20 cellular contexts compared by ENCODE assay signal in the genomic region with DNA sequence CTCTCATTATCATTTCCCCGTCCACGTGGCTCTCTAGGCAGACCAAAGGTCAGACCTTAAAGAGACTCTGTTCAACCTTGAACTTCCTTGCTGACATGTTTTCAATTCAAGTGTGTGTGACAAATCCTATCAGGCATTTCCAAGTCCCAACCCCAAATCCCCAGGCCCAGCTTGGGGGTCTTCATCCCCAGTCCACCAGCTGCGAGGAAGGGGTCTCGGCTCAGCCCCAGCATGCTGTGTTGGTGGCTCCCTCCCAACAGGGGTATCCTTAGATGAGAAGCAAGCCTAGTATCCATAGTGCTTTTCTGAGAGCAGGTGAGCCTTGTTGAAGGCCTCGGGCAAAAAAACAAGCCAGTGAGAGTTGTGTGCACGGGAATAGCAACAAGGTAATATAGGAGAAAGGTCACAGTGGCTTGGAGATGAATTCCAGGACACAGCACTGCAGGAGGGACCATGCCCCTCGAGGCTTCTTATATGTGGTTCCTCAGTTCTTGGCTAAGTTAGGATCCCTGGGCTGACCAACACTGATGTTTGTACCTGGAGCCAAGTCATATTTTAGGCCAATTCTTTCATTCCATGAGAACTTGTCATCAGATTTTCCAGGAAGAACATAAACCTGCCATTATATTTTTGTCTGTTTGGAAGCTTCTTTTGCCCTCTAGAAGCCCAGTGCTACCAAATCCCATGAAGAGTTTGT.
DNase-seq lines count a peak whose midpoint lies in the region; ATAC-seq and TF ChIP-seq lines count a peak whose summit lies in the region.
"Had no signal": no experiment of that assay in that cellular context is flagged by ENCODE, and none has a peak within 500 bp of the region (broad histone marks: within the 10 kb centered on the region; RNA-seq: fewer than 3 reads in every experiment).

No MANE protein-coding gene starts in this region.

- in situ Hi-C loops in astrocyte of the cerebellum (cut with HindIII; ENCODE audit: low sequenced_read_pairs) = no loop called here

- H3K4me3 Mint-ChIP-seq in activated CD4-positive, alpha-beta T cell treated with anti-CD3 and anti-CD28 coated beads, Interleukin-2, amount 10 ng/mL, durations not matched to agents 24 days and 14 days = no peak overlapping the region
- H3K4me3 Mint-ChIP-seq in activated CD4-positive, alpha-beta T cell treated with anti-CD3 and anti-CD28 coated beads, Interleukin-2, amount 10 ng/mL, durations not matched to agents 7 days and 5 days = no peak overlapping the region
- no peak overlapping the region for H3K4me3 Mint-ChIP-seq in CD8-positive, alpha-beta memory T cell
- H3K4me3 Mint-ChIP-seq: activated B cell treated with CpG ODN at 0.5 μM for 24 hours; activated naive CD4-positive, alpha-beta T cell treated with anti-CD3 and anti-CD28 coated beads for 36 hours; immature natural killer cell had no signal

- no peaks in the 10 kb centered on the region for H3K36me3 Mint-ChIP-seq in activated CD4-positive, alpha-beta T cell treated with anti-CD3 and anti-CD28 coated beads, Interleukin-2, amount 10 ng/mL, durations not matched to agents 24 days and 14 days (ENCODE audit: low read depth)
- no peaks in the 10 kb centered on the region for H3K36me3 Mint-ChIP-seq in activated CD4-positive, alpha-beta T cell treated with anti-CD3 and anti-CD28 coated beads, Interleukin-2, amount 10 ng/mL, durations not matched to agents 7 days and 5 days (ENCODE audit: low read depth)
- H3K36me3 Mint-ChIP-seq in CD8-positive, alpha-beta memory T cell = no peaks in the 10 kb centered on the region
- H3K36me3 Mint-ChIP-seq: immature natural killer cell had no signal

- ATAC-seq in GM21576 (IDR thresholded peaks at IDR 0.05; ENCODE audit: unreplicated experiment) = no peak

- no peaks in the 10 kb centered on the region for H3K9me3 Mint-ChIP-seq in activated CD4-positive, alpha-beta T cell treated with anti-CD3 and anti-CD28 coated beads, Interleukin-2, amount 10 ng/mL, durations not matched to agents 24 days and 14 days
- peaks cover 2% of the 10 kb centered on the region for H3K9me3 Mint-ChIP-seq in activated CD4-positive, alpha-beta T cell treated with anti-CD3 and anti-CD28 coated beads, Interleukin-2, amount 10 ng/mL, durations not matched to agents 7 days and 5 days
- peaks cover 0 to 2% (median 0%) of the 10 kb centered on the region in 5 donors for H3K9me3 Mint-ChIP-seq in CD8-positive, alpha-beta memory T cell
- H3K9me3 Mint-ChIP-seq: activated B cell treated with CpG ODN at 0.5 μM for 24 hours; activated naive CD4-positive, alpha-beta T cell treated with anti-CD3 and anti-CD28 coated beads for 36 hours; immature natural killer cell had no signal

- H3K27me3 ChIP-seq in vagina = no peaks in the 10 kb centered on the region
- no peaks in the 10 kb centered on the region for H3K27me3 ChIP-seq in CD8-positive, alpha-beta memory T cell (ENCODE audit: insufficient read depth, low read length, poor library complexity, severe bottlenecking)
- H3K27me3 ChIP-seq: ovary had no signal

- no peak overlapping the region for H3K4me3 ChIP-seq in astrocyte of the cerebellum (ENCODE audit: low read depth, low read length)
- no peak overlapping the region for H3K4me3 ChIP-seq in vagina
- no peak overlapping the region for H3K4me3 ChIP-seq in CD8-positive, alpha-beta memory T cell (ENCODE audit: low read length)
- H3K4me3 ChIP-seq: ovary had no signal

- H3K36me3 ChIP-seq in vagina = no peaks in the 10 kb centered on the region
- no peaks in the 10 kb centered on the region for H3K36me3 ChIP-seq in CD8-positive, alpha-beta memory T cell (ENCODE audit: insufficient read depth, low read length)
- H3K36me3 ChIP-seq: ovary had no signal

- peak; percentile 41 for DNase-seq in activated CD4-positive, alpha-beta T cell treated with anti-CD3 and anti-CD28 coated beads, Interleukin-2, amount 10 ng/mL, durations not matched to agents 24 days and 14 days
- DNase-seq in activated CD4-positive, alpha-beta T cell treated with anti-CD3 and anti-CD28 coated beads, Interleukin-2, amount 10 ng/mL, durations not matched to agents 7 days and 5 days = no peak
- peak; percentile 86 for DNase-seq in astrocyte of the cerebellum (ENCODE audit: low read depth)
- DNase-seq in kidney tubule cell (ENCODE audit: low spot score) = peak; percentile 60
- peak in 1 of 2 donors; percentile 85 for DNase-seq in vagina (ENCODE audit: extremely low spot score in 2 of 2)
- DNase-seq in NCI-H187 treated with DMSO at 0.1 percent for 48 hours (lab: John Stamatoyannopoulos, UW) = no peak
- DNase-seq in CD8-positive, alpha-beta memory T cell = no peak
- DNase-seq: activated B cell treated with CpG ODN at 0.5 μM for 24 hours; activated naive CD4-positive, alpha-beta T cell treated with anti-CD3 and anti-CD28 coated beads for 36 hours; effector memory CD4-positive, alpha-beta T cell; immature natural killer cell; KBM-7; midbrain; NCI-H146; NCI-H510A treated with DMSO at 0.1 percent for 48 hours; ovary; stimulated activated CD4-positive, alpha-beta T cell treated with anti-CD3 and anti-CD28 coated beads, Interleukin-15, amount 100 ng/mL, for 24 hours; SW 1271 had no signal

- H3K27ac ChIP-seq in vagina = peak overlapping the region; percentile 53
- no peak overlapping the region for H3K27ac ChIP-seq in CD8-positive, alpha-beta memory T cell (ENCODE audit: low read depth, low read length)
- H3K27ac ChIP-seq: 22Rv1, ovary had no signal

- H3K4me1 ChIP-seq in vagina = peaks cover 16% of the 10 kb centered on the region
- H3K4me1 ChIP-seq in CD8-positive, alpha-beta memory T cell (ENCODE audit: insufficient read depth, low read length) = no peaks in the 10 kb centered on the region

- no peaks in the 10 kb centered on the region for H3K4me1 Mint-ChIP-seq in activated CD4-positive, alpha-beta T cell treated with anti-CD3 and anti-CD28 coated beads, Interleukin-2, amount 10 ng/mL, durations not matched to agents 24 days and 14 days
- H3K4me1 Mint-ChIP-seq in activated CD4-positive, alpha-beta T cell treated with anti-CD3 and anti-CD28 coated beads, Interleukin-2, amount 10 ng/mL, durations not matched to agents 7 days and 5 days = no peaks in the 10 kb centered on the region
- H3K4me1 Mint-ChIP-seq in CD8-positive, alpha-beta memory T cell = no peaks in the 10 kb centered on the region
- H3K4me1 Mint-ChIP-seq: activated B cell treated with CpG ODN at 0.5 μM for 24 hours, immature natural killer cell had no signal

- no peaks in the 10 kb centered on the region for H3K27me3 Mint-ChIP-seq in activated CD4-positive, alpha-beta T cell treated with anti-CD3 and anti-CD28 coated beads, Interleukin-2, amount 10 ng/mL, durations not matched to agents 24 days and 14 days
- H3K27me3 Mint-ChIP-seq in activated CD4-positive, alpha-beta T cell treated with anti-CD3 and anti-CD28 coated beads, Interleukin-2, amount 10 ng/mL, durations not matched to agents 7 days and 5 days = no peaks in the 10 kb centered on the region
- H3K27me3 Mint-ChIP-seq in CD8-positive, alpha-beta memory T cell = peaks cover 0 to 9% of the 10 kb centered on the region in 2 donors

- intact Hi-C loops in activated CD4-positive, alpha-beta T cell treated with anti-CD3 and anti-CD28 coated beads, Interleukin-2, amount 10 ng/mL, durations not matched to agents 24 days and 14 days (cut with micrococcal nuclease) = no loop called here
- intact Hi-C loops in vagina (cut with DNase I) = no loop called here

- TF ChIP-seq CTCF in astrocyte of the cerebellum (IDR thresholded peaks at IDR 0.05; ENCODE audit: low read depth, low read length, missing control alignments) (no peak), vagina (IDR thresholded peaks at IDR 0.05) (no peak)

- POLR2A ChIA-PET in activated CD4-positive, alpha-beta T cell treated with anti-CD3 and anti-CD28 coated beads, Interleukin-2, amount 10 ng/mL, durations not matched to agents 7 days and 5 days (lab: Charles Lee) = no interaction called here
- POLR2A ChIA-PET in CD8-positive, alpha-beta memory T cell (lab: Charles Lee) = no interaction called here

- no peaks in the 10 kb centered on the region for H3K9me3 ChIP-seq in vagina
- no peaks in the 10 kb centered on the region for H3K9me3 ChIP-seq in CD8-positive, alpha-beta memory T cell (ENCODE audit: low read length)
- H3K9me3 ChIP-seq: ovary had no signal

- TF ChIP-seq POLR2A in vagina (IDR thresholded peaks at IDR 0.05) = no peak

- no peak overlapping the region for H3K27ac Mint-ChIP-seq in activated CD4-positive, alpha-beta T cell treated with anti-CD3 and anti-CD28 coated beads, Interleukin-2, amount 10 ng/mL, durations not matched to agents 24 days and 14 days
- H3K27ac Mint-ChIP-seq in activated CD4-positive, alpha-beta T cell treated with anti-CD3 and anti-CD28 coated beads, Interleukin-2, amount 10 ng/mL, durations not matched to agents 7 days and 5 days = no peak overlapping the region
- no peak overlapping the region for H3K27ac Mint-ChIP-seq in CD8-positive, alpha-beta memory T cell
- H3K27ac Mint-ChIP-seq: activated B cell treated with CpG ODN at 0.5 μM for 24 hours; activated naive CD4-positive, alpha-beta T cell treated with anti-CD3 and anti-CD28 coated beads for 36 hours; immature natural killer cell had no signal

- CTCF ChIA-PET in activated CD4-positive, alpha-beta T cell treated with anti-CD3 and anti-CD28 coated beads, Interleukin-2, amount 10 ng/mL, durations not matched to agents 7 days and 5 days (lab: Charles Lee) = no interaction called here
- CTCF ChIA-PET in CD8-positive, alpha-beta memory T cell (lab: Charles Lee) = no interaction called here

Comparison
In these comparisons a context has a peak if more than half of its experiments do, and no peak if none do; other contexts are left out.
1. DNase-seq: peak in activated CD4-positive, alpha-beta T cell treated with anti-CD3 and anti-CD28 coated beads, Interleukin-2, amount 10 ng/mL, durations not matched to agents 24 days and 14 days (single experiment), astrocyte of the cerebellum (single experiment) and kidney tubule cell (single experiment); none in activated CD4-positive, alpha-beta T cell treated with anti-CD3 and anti-CD28 coated beads, Interleukin-2, amount 10 ng/mL, durations not matched to agents 7 days and 5 days (single experiment), NCI-H187 treated with DMSO at 0.1 percent for 48 hours (single experiment) and CD8-positive, alpha-beta memory T cell (0 of 5).